In the genomic region with DNA sequence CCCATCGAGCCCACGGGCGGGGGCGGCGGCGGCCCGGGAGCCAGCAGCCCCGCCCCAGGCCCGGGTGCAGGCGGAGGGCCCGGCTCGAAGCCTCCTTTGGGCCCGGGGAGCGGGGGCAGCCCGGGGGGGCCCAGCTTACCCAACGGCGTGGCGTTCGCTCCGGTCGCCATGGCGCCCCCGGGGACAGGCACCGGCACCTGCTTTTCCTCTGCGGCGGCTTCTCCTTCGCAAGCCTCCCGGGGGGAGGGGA, we compare ENCODE assay signal across 1 cellular context.
TF ChIP-seq lines count a peak whose summit lies in the region.

No MANE protein-coding gene starts in this region.

TF ChIP-seq in K562, 482 proteins besides CTCF, POLR2A, EP300 and RAD21 (continues in another document):
- TF ChIP-seq PRPF4 (IDR thresholded peaks at IDR 0.05; ENCODE audit: insufficient read depth, low read depth, low read length, poor library complexity, severe bottlenecking) (peak; percentile 76), CHD1 (IDR thresholded peaks at IDR 0.05; ENCODE audit: low read length) (peak; percentile 91), HNRNPLL (IDR thresholded peaks at IDR 0.05; ENCODE audit: low read depth, low read length, poor library complexity, severe bottlenecking) (no peak), DNMT1 (IDR thresholded peaks at IDR 0.05) (no peak), ILF3 (IDR thresholded peaks at IDR 0.05; ENCODE audit: borderline replicate concordance) (no peak), NFIC (IDR thresholded peaks at IDR 0.05) (peak; percentile 22; the same call in 1 of the 2 replicates), CBFA2T3 (IDR thresholded peaks at IDR 0.05) (no peak), FOXP1 (CRISPR knock-in tag; IDR thresholded peaks at IDR 0.05) (no peak), NEUROD1 (IDR thresholded peaks at IDR 0.05; ENCODE audit: borderline replicate concordance, low read depth, low read length, partially characterized antibody) (no peak), STAT5A (IDR thresholded peaks at IDR 0.05; ENCODE audit: borderline replicate concordance, low read length) (no peak), NCOR1 (IDR thresholded peaks at IDR 0.05) (0 out of 2 replicates have a peak, but pooled peaks have one; percentile 6), VEZF1 (CRISPR knock-in tag; IDR thresholded peaks at IDR 0.05) (peak; percentile 71; the same call in 1 of the 2 replicates), BRD4 (IDR thresholded peaks at IDR 0.05) (peak; percentile 62; the same call in 1 of the 2 replicates), PCBP2 (IDR thresholded peaks at IDR 0.05; ENCODE audit: low read depth, low read length, poor library complexity, severe bottlenecking) (peak; percentile 35), RBFOX2 (IDR thresholded peaks at IDR 0.05; ENCODE audit: low read depth, low read length) (peak; percentile 89), PHF8 (IDR thresholded peaks at IDR 0.05; ENCODE audit: borderline replicate concordance, low read length) (peak; percentile 79; the same call in 1 of the 2 replicates), CREB1 (IDR thresholded peaks at IDR 0.05) (no peak), CREB1 (CRISPR knock-in tag; IDR thresholded peaks at IDR 0.05) (no peak), ZBTB1 (CRISPR knock-in tag; IDR thresholded peaks at IDR 0.05; ENCODE audit: borderline replicate concordance, low read depth) (peak; percentile 53; the same call in 1 of the 2 replicates), EHMT2 (IDR thresholded peaks at IDR 0.05) (no peak), TEAD4 (IDR thresholded peaks at IDR 0.05; ENCODE audit: low read length) (no peak), TEAD4 (CRISPR knock-in tag; IDR thresholded peaks at IDR 0.05; ENCODE audit: borderline replicate concordance) (no peak), AFF4 (CRISPR knock-in tag; IDR thresholded peaks at IDR 0.05) (0 out of 2 replicates have a peak, but pooled peaks have one; percentile 74), NUFIP1 (IDR thresholded peaks at IDR 0.05; ENCODE audit: partially characterized antibody) (no peak), TAF9B (IDR thresholded peaks at IDR 0.05; ENCODE audit: partially characterized antibody) (peak; percentile 23), SP2 (IDR thresholded peaks at IDR 0.05; ENCODE audit: extremely low read depth, low read depth, low read length, poor library complexity, severe bottlenecking) (no peak), SIN3B (IDR thresholded peaks at IDR 0.05; ENCODE audit: low read depth) (no peak; the same call in 1 of the 2 replicates), SUPT5H (IDR thresholded peaks at IDR 0.05) (peak; percentile 81), SIN3A (IDR thresholded peaks at IDR 0.05; ENCODE audit: borderline replicate concordance in 2 of 2, control insufficient read depth in 1 of 2, low read depth in 2 of 2, low read length in 2 of 2) (peak in 1 of 2 experiments; percentile 65; a peak in 2 of 4 replicates), KDM5B (IDR thresholded peaks at IDR 0.05; ENCODE audit: insufficient replicate concordance, low read depth, low read length) (peak; percentile 68), MXI1 (IDR thresholded peaks at IDR 0.05; ENCODE audit: low read depth, low read length) (no peak), TGIF2 (CRISPR knock-in tag; IDR thresholded peaks at IDR 0.05) (peak; percentile 51; the same call in 1 of the 2 replicates), KDM2B (CRISPR knock-in tag; IDR thresholded peaks at IDR 0.05) (peak; percentile 37; the same call in 1 of the 2 replicates), MYC (IDR thresholded peaks at IDR 0.05; ENCODE audit: low read depth, low read length) (peak; percentile 32; the same call in 1 of the 2 replicates), MYC (CRISPR knock-in tag; IDR thresholded peaks at IDR 0.05; ENCODE audit: borderline replicate concordance, low read depth) (no peak), L3MBTL2 (IDR thresholded peaks at IDR 0.05) (peak; percentile 53; the same call in 1 of the 2 replicates), RB1 (IDR thresholded peaks at IDR 0.05; ENCODE audit: low read depth) (no peak), ZNF121 (CRISPR knock-in tag; conservative IDR thresholded peaks at IDR 0.05) (no peak), NONO (IDR thresholded peaks at IDR 0.05; ENCODE audit: low read depth in 2 of 2, low read length in 1 of 2) (peak; percentile 14 to 29; a peak in 1 of 4 replicates), ZNF263 (CRISPR knock-in tag; IDR thresholded peaks at IDR 0.05; ENCODE audit: borderline replicate concordance) (0 out of 2 replicates have a peak, but pooled peaks have one; percentile 53), ZNF282 (CRISPR knock-in tag; IDR thresholded peaks at IDR 0.05) (no peak), RBM34 (IDR thresholded peaks at IDR 0.05; ENCODE audit: borderline replicate concordance, insufficient read depth, low read length) (no peak), ZSCAN32 (CRISPR knock-in tag; IDR thresholded peaks at IDR 0.05) (no peak), CREB3 (tag; conservative IDR thresholded peaks at IDR 0.05; ENCODE audit: low read depth) (no peak), GTF2E2 (tag; IDR thresholded peaks at IDR 0.05) (no peak; the same call in 1 of the 2 replicates), DDX20 (tag; IDR thresholded peaks at IDR 0.05; ENCODE audit: low read depth) (no peak), SNRNP70 (optimal IDR thresholded peaks at IDR 0.05; ENCODE audit: low read depth, low read length) (no peak), KAT7 (CRISPR knock-in tag; IDR thresholded peaks at IDR 0.05; ENCODE audit: borderline replicate concordance) (0 out of 2 replicates have a peak, but pooled peaks have one; percentile 92), FIP1L1 (IDR thresholded peaks at IDR 0.05; ENCODE audit: low read depth, low read length, poor library complexity, severe bottlenecking) (peak; percentile 36), MEF2A (IDR thresholded peaks at IDR 0.05; ENCODE audit: control insufficient read depth, low read depth, low read length) (no peak), KLF1 (tag; IDR thresholded peaks at IDR 0.05) (no peak), ZNF431 (CRISPR knock-in tag; IDR thresholded peaks at IDR 0.05) (no peak), NKRF (IDR thresholded peaks at IDR 0.05; ENCODE audit: borderline replicate concordance) (0 out of 2 replicates have a peak, but pooled peaks have one; percentile 32), ZFX (CRISPR knock-in tag; IDR thresholded peaks at IDR 0.05) (peak; percentile 77), ZBTB26 (CRISPR knock-in tag; IDR thresholded peaks at IDR 0.05) (no peak), POLR2B (IDR thresholded peaks at IDR 0.05; ENCODE audit: low read depth, partially characterized antibody) (no peak), KDM1A (IDR thresholded peaks at IDR 0.05) (no peak)
- TF ChIP-seq, protein P1, sequence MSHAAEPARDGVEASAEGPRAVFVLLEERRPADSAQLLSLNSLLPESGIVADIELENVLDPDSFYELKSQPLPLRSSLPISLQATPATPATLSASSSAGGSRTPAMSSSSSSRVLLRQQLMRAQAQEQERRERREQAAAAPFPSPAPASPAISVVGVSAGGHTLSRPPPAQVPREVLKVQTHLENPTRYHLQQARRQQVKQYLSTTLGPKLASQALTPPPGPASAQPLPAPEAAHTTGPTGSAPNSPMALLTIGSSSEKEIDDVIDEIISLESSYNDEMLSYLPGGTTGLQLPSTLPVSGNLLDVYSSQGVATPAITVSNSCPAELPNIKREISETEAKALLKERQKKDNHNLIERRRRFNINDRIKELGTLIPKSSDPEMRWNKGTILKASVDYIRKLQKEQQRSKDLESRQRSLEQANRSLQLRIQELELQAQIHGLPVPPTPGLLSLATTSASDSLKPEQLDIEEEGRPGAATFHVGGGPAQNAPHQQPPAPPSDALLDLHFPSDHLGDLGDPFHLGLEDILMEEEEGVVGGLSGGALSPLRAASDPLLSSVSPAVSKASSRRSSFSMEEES (CRISPR knock-in tag; IDR thresholded peaks at IDR 0.05): no peak
- TF ChIP-seq, protein P2, sequence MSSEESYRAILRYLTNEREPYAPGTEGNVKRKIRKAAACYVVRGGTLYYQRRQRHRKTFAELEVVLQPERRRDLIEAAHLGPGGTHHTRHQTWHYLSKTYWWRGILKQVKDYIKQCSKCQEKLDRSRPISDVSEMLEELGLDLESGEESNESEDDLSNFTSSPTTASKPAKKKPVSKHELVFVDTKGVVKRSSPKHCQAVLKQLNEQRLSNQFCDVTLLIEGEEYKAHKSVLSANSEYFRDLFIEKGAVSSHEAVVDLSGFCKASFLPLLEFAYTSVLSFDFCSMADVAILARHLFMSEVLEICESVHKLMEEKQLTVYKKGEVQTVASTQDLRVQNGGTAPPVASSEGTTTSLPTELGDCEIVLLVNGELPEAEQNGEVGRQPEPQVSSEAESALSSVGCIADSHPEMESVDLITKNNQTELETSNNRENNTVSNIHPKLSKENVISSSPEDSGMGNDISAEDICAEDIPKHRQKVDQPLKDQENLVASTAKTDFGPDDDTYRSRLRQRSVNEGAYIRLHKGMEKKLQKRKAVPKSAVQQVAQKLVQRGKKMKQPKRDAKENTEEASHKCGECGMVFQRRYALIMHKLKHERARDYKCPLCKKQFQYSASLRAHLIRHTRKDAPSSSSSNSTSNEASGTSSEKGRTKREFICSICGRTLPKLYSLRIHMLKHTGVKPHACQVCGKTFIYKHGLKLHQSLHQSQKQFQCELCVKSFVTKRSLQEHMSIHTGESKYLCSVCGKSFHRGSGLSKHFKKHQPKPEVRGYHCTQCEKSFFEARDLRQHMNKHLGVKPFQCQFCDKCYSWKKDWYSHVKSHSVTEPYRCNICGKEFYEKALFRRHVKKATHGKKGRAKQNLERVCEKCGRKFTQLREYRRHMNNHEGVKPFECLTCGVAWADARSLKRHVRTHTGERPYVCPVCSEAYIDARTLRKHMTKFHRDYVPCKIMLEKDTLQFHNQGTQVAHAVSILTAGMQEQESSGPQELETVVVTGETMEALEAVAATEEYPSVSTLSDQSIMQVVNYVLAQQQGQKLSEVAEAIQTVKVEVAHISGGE (CRISPR knock-in tag; IDR thresholded peaks at IDR 0.05): no peak; a peak in 1 of 6 replicates
